In genomic region chr19:16585808-16586476, GRCh38 we compare ENCODE assay signal across 8 cellular contexts. TPM values are rescaled to one million over a fixed set of nuclear protein-coding genes. Genes with fewer than 3 reads are reported as not detected.
A peak's percentile ranks its signal among the peaks of the same experiment; 100 is the strongest.
DNase-seq lines count a peak whose midpoint lies in the region; ATAC-seq and TF ChIP-seq lines count a peak whose summit lies in the region.

No MANE protein-coding gene starts in this region.

- H3K27me3 Mint-ChIP-seq in IgD-negative memory B cell (peaks cover 1% of the 10 kb centered on the region), nephron progenitor cell (ENCODE audit: low read depth, poor library complexity) (no peaks in the 10 kb centered on the region)
- no peaks in the 10 kb centered on the region for H3K27me3 Mint-ChIP-seq in activated naive CD8-positive, alpha-beta T cell treated with anti-CD3 and anti-CD28 coated beads, Interleukin-2, amount 10 ng/mL, durations not matched to agents 7 days and 5 days

- H3K27ac ChIP-seq in BLaER1 treated with 17β-estradiol and CSF1 and Interleukin-3, amounts not matched to agents 10 nM and 100 nM, result peak overlapping the region; percentile 59 to 91 (median 88); a peak in 21 of 22 replicates

- H3K9me3 ChIP-seq in BLaER1 treated with 17β-estradiol and CSF1 and Interleukin-3, amounts not matched to agents 10 nM and 100 nM (replicated peaks in 1 of 11), result no peaks in the 10 kb centered on the region

- H3K27me3 ChIP-seq in BLaER1 treated with 17β-estradiol and CSF1 and Interleukin-3, amounts not matched to agents 10 nM and 100 nM, result no peaks in the 10 kb centered on the region

- peaks cover 82 to 100% (median 97%) of the 10 kb centered on the region in 11 experiments for H4K20me1 ChIP-seq in BLaER1 treated with 17β-estradiol and CSF1 and Interleukin-3, amounts not matched to agents 10 nM and 100 nM

- H3K9me3 Mint-ChIP-seq in IgD-negative memory B cell (no peaks in the 10 kb centered on the region), nephron progenitor cell (no peaks in the 10 kb centered on the region)
- H3K9me3 Mint-ChIP-seq in activated naive CD8-positive, alpha-beta T cell treated with anti-CD3 and anti-CD28 coated beads, Interleukin-2, amount 10 ng/mL, durations not matched to agents 7 days and 5 days, result no peaks in the 10 kb centered on the region

- H3K36me3 Mint-ChIP-seq in IgD-negative memory B cell, result no peaks in the 10 kb centered on the region
- H3K36me3 Mint-ChIP-seq in activated naive CD8-positive, alpha-beta T cell treated with anti-CD3 and anti-CD28 coated beads, Interleukin-2, amount 10 ng/mL, durations not matched to agents 7 days and 5 days, result peaks cover 3% of the 10 kb centered on the region
- H3K36me3 Mint-ChIP-seq in nephron progenitor cell (ENCODE audit: low read depth), result no peaks in the 10 kb centered on the region

- peak overlapping the region; percentile 43 to 65 (median 53); a peak in 17 of 20 replicates for H3K4me3 ChIP-seq in BLaER1 treated with 17β-estradiol and CSF1 and Interleukin-3, amounts not matched to agents 10 nM and 100 nM

- peak; percentile 39 for ATAC-seq in GM19035 (IDR thresholded peaks at IDR 0.05; ENCODE audit: unreplicated experiment)
- ATAC-seq in activated naive CD8-positive, alpha-beta T cell treated with anti-CD3 and anti-CD28 coated beads, Interleukin-2, amount 10 ng/mL, durations not matched to agents 7 days and 5 days (ENCODE audit: low read depth), result no peak

- no peak for TF ChIP-seq CTCF in nephron progenitor cell (IDR thresholded peaks at IDR 0.05)

- POLR2A ChIA-PET in activated naive CD8-positive, alpha-beta T cell treated with anti-CD3 and anti-CD28 coated beads, Interleukin-2, amount 10 ng/mL, durations not matched to agents 7 days and 5 days (lab: Charles Lee), result interaction anchor here (0.6 to 7.3 kb wide), 6 partner anchors 8 to 42 kb away, joined by 3 to 66 read pairs (median 25); partner anchors contain the start of genes MED26 and SLC35E1

- peak overlapping the region; percentile 94 to 100 (median 99) for H3K4me2 ChIP-seq in BLaER1 treated with 17β-estradiol and CSF1 and Interleukin-3, amounts not matched to agents 10 nM and 100 nM

- peaks cover 0 to 17% (median 12%) of the 10 kb centered on the region in 11 experiments; a peak in 15 of 22 replicates for H3K36me3 ChIP-seq in BLaER1 treated with 17β-estradiol and CSF1 and Interleukin-3, amounts not matched to agents 10 nM and 100 nM

- peaks cover 89 to 100% (median 100%) of the 10 kb centered on the region in 10 experiments for H3K4me1 ChIP-seq in BLaER1 treated with 17β-estradiol and CSF1 and Interleukin-3, amounts not matched to agents 10 nM and 100 nM

- H3K9ac ChIP-seq in BLaER1 treated with 17β-estradiol and CSF1 and Interleukin-3, amounts not matched to agents 10 nM and 100 nM, result peak overlapping the region; percentile 66 to 86 (median 78); a peak in 21 of 22 replicates

- H3K4me3 Mint-ChIP-seq in IgD-negative memory B cell, result peak overlapping the region; percentile 94 to 100 (median 96)
- H3K4me3 Mint-ChIP-seq in activated naive CD8-positive, alpha-beta T cell treated with anti-CD3 and anti-CD28 coated beads, Interleukin-2, amount 10 ng/mL, durations not matched to agents 7 days and 5 days, result peak overlapping the region; percentile 86
- H3K4me3 Mint-ChIP-seq in nephron progenitor cell, result peak overlapping the region; percentile 38

- H3K27ac Mint-ChIP-seq in IgD-negative memory B cell, result peak overlapping the region; percentile 98 to 99 (median 99)
- H3K27ac Mint-ChIP-seq in activated naive CD8-positive, alpha-beta T cell treated with anti-CD3 and anti-CD28 coated beads, Interleukin-2, amount 10 ng/mL, durations not matched to agents 7 days and 5 days, result peak overlapping the region; percentile 93
- peak overlapping the region; percentile 97 for H3K27ac Mint-ChIP-seq in nephron progenitor cell

- H3K4me1 Mint-ChIP-seq in IgD-negative memory B cell (peaks cover 38 to 54% (median 50%) of the 10 kb centered on the region in 3 donors), nephron progenitor cell (peaks cover 96% of the 10 kb centered on the region)
- peaks cover 66% of the 10 kb centered on the region for H3K4me1 Mint-ChIP-seq in activated naive CD8-positive, alpha-beta T cell treated with anti-CD3 and anti-CD28 coated beads, Interleukin-2, amount 10 ng/mL, durations not matched to agents 7 days and 5 days

- no peak for DNase-seq in activated naive CD8-positive, alpha-beta T cell treated with anti-CD3 and anti-CD28 coated beads, Interleukin-2, amount 10 ng/mL, durations not matched to agents 7 days and 5 days
- DNase-seq in nephron progenitor cell (no peak), NCI-H1694 (lab: John Stamatoyannopoulos, UW) (no peak), NCI-H524 treated with DMSO at 0.1 percent for 48 hours (lab: John Stamatoyannopoulos, UW) (no peak), NCI-H526 (lab: John Stamatoyannopoulos, UW) (no peak)

RNA-seq across cellular contexts. Expression of gene SLC35E1, which starts 13.7 kb away (rescaled TPM):
- 18.9 TPM for polyA plus RNA-seq in IgD-negative memory B cell
- 10 to 100 TPM; 43.4 to 44.5 TPM for total RNA-seq in activated naive CD8-positive, alpha-beta T cell treated with anti-CD3 and anti-CD28 coated beads, Interleukin-2, amount 10 ng/mL, durations not matched to agents 7 days and 5 days

RNA-seq across cellular contexts. Expression of gene MED26, which starts 42.1 kb away (rescaled TPM):
- 5.3 TPM for polyA plus RNA-seq in IgD-negative memory B cell
- 10 to 100 TPM; 16.4 to 21.2 TPM for total RNA-seq in activated naive CD8-positive, alpha-beta T cell treated with anti-CD3 and anti-CD28 coated beads, Interleukin-2, amount 10 ng/mL, durations not matched to agents 7 days and 5 days

RNA-seq across cellular contexts. Expression of gene CHERP, which starts 43.7 kb away (rescaled TPM):
- 25.8 TPM for polyA plus RNA-seq in IgD-negative memory B cell
- total RNA-seq in activated naive CD8-positive, alpha-beta T cell treated with anti-CD3 and anti-CD28 coated beads, Interleukin-2, amount 10 ng/mL, durations not matched to agents 7 days and 5 days, result 10 to 100 TPM; 65.5 to 67.0 TPM

Comparison
In these comparisons a context has a peak if more than half of its experiments do, and no peak if none do; other contexts are left out.
1. H3K4me3 Mint-ChIP-seq: peak in every context shown above with its lines; median percentile 96 in IgD-negative memory B cell; 86 in activated naive CD8-positive, alpha-beta T cell treated with anti-CD3 and anti-CD28 coated beads, Interleukin-2, amount 10 ng/mL, durations not matched to agents 7 days and 5 days; 38 in nephron progenitor cell.